ENCODE assay signal across 16 cellular contexts in the genomic region with DNA sequence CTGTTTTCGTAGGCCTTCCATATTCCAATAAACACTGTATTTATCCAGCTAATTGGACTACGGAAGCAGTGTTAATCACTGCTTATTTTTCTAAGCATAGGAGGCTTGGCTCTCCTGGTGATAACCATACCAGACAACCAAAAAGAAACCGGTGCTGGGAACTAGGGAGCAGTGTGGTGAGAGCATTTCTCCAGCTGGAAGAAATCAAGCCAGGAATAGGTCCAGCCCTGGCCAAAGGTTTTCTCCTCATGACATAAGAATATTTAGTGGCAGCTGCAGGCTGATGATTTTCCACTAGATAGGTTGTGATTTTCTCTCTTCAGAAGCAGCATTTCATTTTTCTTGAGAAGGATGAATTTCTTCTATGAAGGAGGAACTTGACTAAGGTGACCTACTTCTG.
"Had no signal": no experiment of that assay in that cellular context is flagged by ENCODE, and none has a peak within 500 bp of the region (broad histone marks: within the 10 kb centered on the region; RNA-seq: fewer than 3 reads in every experiment).

No MANE protein-coding gene starts in this region.

- H3K27ac ChIP-seq: cardiac muscle cell, gastrocnemius medialis, heart right ventricle had no signal

- H3K4me3 Mint-ChIP-seq: activated naive CD8-positive, alpha-beta T cell treated with anti-CD3 and anti-CD28 coated beads, Interleukin-2, amount 50 U/mL, for 24 hours; natural killer cell had no signal

- H3K4me3 ChIP-seq: cardiac muscle cell, gastrocnemius medialis, heart right ventricle had no signal

- ATAC-seq: activated naive CD8-positive, alpha-beta T cell treated with anti-CD3 and anti-CD28 coated beads, Interleukin-2, amount 50 U/mL, for 24 hours; esophagus mucosa; gastrocnemius medialis; left colon; natural killer cell had no signal

- H3K9me3 Mint-ChIP-seq: activated naive CD8-positive, alpha-beta T cell treated with anti-CD3 and anti-CD28 coated beads, Interleukin-2, amount 50 U/mL, for 24 hours; natural killer cell had no signal

- H3K27me3 ChIP-seq: cardiac muscle cell, gastrocnemius medialis, heart right ventricle had no signal

- H3K4me1 ChIP-seq: gastrocnemius medialis, heart right ventricle had no signal

- DNase-seq: activated CD4-positive, CD25-positive, alpha-beta regulatory T cell treated with anti-CD3 and anti-CD28 coated beads, Interleukin-2, amount 50 U/mL, for 72 hours; activated naive CD4-positive, alpha-beta T cell; activated naive CD8-positive, alpha-beta T cell treated with anti-CD3 and anti-CD28 coated beads, Interleukin-2, amount 50 U/mL, for 24 hours; gastrocnemius medialis; left colon; mesenchymal stem cell; natural killer cell; posterior cingulate gyrus; stimulated activated CD4-positive, alpha-beta T cell treated with anti-CD3 and anti-CD28 coated beads, Interleukin-4, amount 100 ng/mL, for 1 hour; stimulated activated naive CD4-positive, alpha-beta T cell; T-helper 1 cell; T1000; trophoblast cell had no signal

- H3K27ac Mint-ChIP-seq: activated naive CD8-positive, alpha-beta T cell treated with anti-CD3 and anti-CD28 coated beads, Interleukin-2, amount 50 U/mL, for 24 hours; natural killer cell had no signal

- H3K36me3 Mint-ChIP-seq: natural killer cell had no signal

- H3K27me3 Mint-ChIP-seq: activated naive CD8-positive, alpha-beta T cell treated with anti-CD3 and anti-CD28 coated beads, Interleukin-2, amount 50 U/mL, for 24 hours had no signal

- H3K36me3 ChIP-seq: cardiac muscle cell, gastrocnemius medialis, heart right ventricle had no signal
